In genomic region chr3:37474936-37475335, GRCh38 we compare ENCODE assay signal across 1 cellular context.
TF ChIP-seq lines count a peak whose summit lies in the region.

No MANE protein-coding gene starts in this region.

TF ChIP-seq in HepG2, 621 proteins besides CTCF, POLR2A, EP300 and RAD21:
- TF ChIP-seq, protein P1, sequence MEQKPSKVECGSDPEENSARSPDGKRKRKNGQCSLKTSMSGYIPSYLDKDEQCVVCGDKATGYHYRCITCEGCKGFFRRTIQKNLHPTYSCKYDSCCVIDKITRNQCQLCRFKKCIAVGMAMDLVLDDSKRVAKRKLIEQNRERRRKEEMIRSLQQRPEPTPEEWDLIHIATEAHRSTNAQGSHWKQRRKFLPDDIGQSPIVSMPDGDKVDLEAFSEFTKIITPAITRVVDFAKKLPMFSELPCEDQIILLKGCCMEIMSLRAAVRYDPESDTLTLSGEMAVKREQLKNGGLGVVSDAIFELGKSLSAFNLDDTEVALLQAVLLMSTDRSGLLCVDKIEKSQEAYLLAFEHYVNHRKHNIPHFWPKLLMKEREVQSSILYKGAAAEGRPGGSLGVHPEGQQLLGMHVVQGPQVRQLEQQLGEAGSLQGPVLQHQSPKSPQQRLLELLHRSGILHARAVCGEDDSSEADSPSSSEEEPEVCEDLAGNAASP (CRISPR knock-in tag; IDR thresholded peaks at IDR 0.05; ENCODE audit: borderline replicate concordance), result no peak
- TF ChIP-seq ZNF570 (CRISPR knock-in tag; IDR thresholded peaks at IDR 0.05; ENCODE audit: borderline replicate concordance) (no peak), SETDB1 (CRISPR knock-in tag; IDR thresholded peaks at IDR 0.05; ENCODE audit: borderline replicate concordance) (no peak), ZNF629 (CRISPR knock-in tag; conservative IDR thresholded peaks at IDR 0.05) (no peak), ZNF605 (CRISPR knock-in tag; IDR thresholded peaks at IDR 0.05) (no peak), MEIS1 (CRISPR knock-in tag; IDR thresholded peaks at IDR 0.05; ENCODE audit: borderline replicate concordance) (no peak), TRAFD1 (CRISPR knock-in tag; IDR thresholded peaks at IDR 0.05; ENCODE audit: borderline replicate concordance) (no peak), ZSCAN30 (CRISPR knock-in tag; IDR thresholded peaks at IDR 0.05) (no peak), MYNN (CRISPR knock-in tag; IDR thresholded peaks at IDR 0.05; ENCODE audit: low read depth) (no peak), ZNF720 (CRISPR knock-in tag; IDR thresholded peaks at IDR 0.05) (no peak), TIGD3 (CRISPR knock-in tag; IDR thresholded peaks at IDR 0.05; ENCODE audit: borderline replicate concordance) (no peak), RXRB (CRISPR knock-in tag; IDR thresholded peaks at IDR 0.05; ENCODE audit: borderline replicate concordance) (no peak), HNRNPLL (IDR thresholded peaks at IDR 0.05; ENCODE audit: low read depth, low read length, poor library complexity, severe bottlenecking) (no peak)
- TF ChIP-seq, protein P2, sequence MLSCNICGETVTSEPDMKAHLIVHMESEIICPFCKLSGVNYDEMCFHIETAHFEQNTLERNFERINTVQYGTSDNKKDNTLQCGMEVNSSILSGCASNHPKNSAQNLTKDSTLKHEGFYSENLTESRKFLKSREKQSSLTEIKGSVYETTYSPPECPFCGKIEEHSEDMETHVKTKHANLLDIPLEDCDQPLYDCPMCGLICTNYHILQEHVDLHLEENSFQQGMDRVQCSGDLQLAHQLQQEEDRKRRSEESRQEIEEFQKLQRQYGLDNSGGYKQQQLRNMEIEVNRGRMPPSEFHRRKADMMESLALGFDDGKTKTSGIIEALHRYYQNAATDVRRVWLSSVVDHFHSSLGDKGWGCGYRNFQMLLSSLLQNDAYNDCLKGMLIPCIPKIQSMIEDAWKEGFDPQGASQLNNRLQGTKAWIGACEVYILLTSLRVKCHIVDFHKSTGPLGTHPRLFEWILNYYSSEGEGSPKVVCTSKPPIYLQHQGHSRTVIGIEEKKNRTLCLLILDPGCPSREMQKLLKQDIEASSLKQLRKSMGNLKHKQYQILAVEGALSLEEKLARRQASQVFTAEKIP (CRISPR knock-in tag; IDR thresholded peaks at IDR 0.05; ENCODE audit: borderline replicate concordance), result no peak
- TF ChIP-seq, protein P3, sequence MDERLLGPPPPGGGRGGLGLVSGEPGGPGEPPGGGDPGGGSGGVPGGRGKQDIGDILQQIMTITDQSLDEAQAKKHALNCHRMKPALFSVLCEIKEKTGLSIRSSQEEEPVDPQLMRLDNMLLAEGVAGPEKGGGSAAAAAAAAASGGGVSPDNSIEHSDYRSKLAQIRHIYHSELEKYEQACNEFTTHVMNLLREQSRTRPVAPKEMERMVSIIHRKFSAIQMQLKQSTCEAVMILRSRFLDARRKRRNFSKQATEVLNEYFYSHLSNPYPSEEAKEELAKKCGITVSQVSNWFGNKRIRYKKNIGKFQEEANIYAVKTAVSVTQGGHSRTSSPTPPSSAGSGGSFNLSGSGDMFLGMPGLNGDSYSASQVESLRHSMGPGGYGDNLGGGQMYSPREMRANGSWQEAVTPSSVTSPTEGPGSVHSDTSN (CRISPR knock-in tag; IDR thresholded peaks at IDR 0.05), result no peak
- TF ChIP-seq, protein P4, sequence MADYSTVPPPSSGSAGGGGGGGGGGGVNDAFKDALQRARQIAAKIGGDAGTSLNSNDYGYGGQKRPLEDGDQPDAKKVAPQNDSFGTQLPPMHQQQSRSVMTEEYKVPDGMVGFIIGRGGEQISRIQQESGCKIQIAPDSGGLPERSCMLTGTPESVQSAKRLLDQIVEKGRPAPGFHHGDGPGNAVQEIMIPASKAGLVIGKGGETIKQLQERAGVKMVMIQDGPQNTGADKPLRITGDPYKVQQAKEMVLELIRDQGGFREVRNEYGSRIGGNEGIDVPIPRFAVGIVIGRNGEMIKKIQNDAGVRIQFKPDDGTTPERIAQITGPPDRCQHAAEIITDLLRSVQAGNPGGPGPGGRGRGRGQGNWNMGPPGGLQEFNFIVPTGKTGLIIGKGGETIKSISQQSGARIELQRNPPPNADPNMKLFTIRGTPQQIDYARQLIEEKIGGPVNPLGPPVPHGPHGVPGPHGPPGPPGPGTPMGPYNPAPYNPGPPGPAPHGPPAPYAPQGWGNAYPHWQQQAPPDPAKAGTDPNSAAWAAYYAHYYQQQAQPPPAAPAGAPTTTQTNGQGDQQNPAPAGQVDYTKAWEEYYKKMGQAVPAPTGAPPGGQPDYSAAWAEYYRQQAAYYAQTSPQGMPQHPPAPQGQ (CRISPR knock-in tag; IDR thresholded peaks at IDR 0.05; ENCODE audit: borderline replicate concordance), result no peak
- TF ChIP-seq, protein P5, sequence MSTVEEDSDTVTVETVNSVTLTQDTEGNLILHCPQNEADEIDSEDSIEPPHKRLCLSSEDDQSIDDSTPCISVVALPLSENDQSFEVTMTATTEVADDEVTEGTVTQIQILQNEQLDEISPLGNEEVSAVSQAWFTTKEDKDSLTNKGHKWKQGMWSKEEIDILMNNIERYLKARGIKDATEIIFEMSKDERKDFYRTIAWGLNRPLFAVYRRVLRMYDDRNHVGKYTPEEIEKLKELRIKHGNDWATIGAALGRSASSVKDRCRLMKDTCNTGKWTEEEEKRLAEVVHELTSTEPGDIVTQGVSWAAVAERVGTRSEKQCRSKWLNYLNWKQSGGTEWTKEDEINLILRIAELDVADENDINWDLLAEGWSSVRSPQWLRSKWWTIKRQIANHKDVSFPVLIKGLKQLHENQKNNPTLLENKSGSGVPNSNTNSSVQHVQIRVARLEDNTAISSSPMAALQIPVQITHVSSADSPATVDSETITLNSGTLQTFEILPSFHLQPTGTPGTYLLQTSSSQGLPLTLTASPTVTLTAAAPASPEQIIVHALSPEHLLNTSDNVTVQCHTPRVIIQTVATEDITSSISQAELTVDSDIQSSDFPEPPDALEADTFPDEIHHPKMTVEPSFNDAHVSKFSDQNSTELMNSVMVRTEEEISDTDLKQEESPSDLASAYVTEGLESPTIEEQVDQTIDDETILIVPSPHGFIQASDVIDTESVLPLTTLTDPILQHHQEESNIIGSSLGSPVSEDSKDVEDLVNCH (CRISPR knock-in tag; IDR thresholded peaks at IDR 0.05), result no peak
- TF ChIP-seq, protein P6, sequence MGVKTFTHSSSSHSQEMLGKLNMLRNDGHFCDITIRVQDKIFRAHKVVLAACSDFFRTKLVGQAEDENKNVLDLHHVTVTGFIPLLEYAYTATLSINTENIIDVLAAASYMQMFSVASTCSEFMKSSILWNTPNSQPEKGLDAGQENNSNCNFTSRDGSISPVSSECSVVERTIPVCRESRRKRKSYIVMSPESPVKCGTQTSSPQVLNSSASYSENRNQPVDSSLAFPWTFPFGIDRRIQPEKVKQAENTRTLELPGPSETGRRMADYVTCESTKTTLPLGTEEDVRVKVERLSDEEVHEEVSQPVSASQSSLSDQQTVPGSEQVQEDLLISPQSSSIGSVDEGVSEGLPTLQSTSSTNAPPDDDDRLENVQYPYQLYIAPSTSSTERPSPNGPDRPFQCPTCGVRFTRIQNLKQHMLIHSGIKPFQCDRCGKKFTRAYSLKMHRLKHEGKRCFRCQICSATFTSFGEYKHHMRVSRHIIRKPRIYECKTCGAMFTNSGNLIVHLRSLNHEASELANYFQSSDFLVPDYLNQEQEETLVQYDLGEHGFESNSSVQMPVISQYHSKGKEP (CRISPR knock-in tag; IDR thresholded peaks at IDR 0.05), result no peak
TF ChIP-seq in HepG2: peak in this region for 0.
